Comparison of ENCODE assay signal across 21 cellular contexts in genomic region chr11:68165601-68166000, GRCh38.
"Had no signal": no experiment of that assay in that cellular context is flagged by ENCODE, and none has a peak within 500 bp of the region (broad histone marks: within the 10 kb centered on the region; RNA-seq: fewer than 3 reads in every experiment).

No MANE protein-coding gene starts in this region.

- H3K4me2 ChIP-seq: hepatocyte, smooth muscle cell had no signal

- H3K4me1 ChIP-seq: colonic mucosa, left lung, lower lobe of right lung, right atrium auricular region, suprapubic skin, tibial artery, upper lobe of left lung had no signal

- H3K27ac Mint-ChIP-seq: memory B cell, mesothelial cell of epicardium had no signal

- H2AFZ ChIP-seq: hepatocyte had no signal

- FAIRE-seq: endothelial cell of umbilical vein had no signal

- H3K9me3 Mint-ChIP-seq: memory B cell, mesothelial cell of epicardium, naive B cell, nephron had no signal

- DNase-seq: caudate nucleus; colonic mucosa; dermis blood vessel endothelial cell; erythroblast; foreskin keratinocyte; head of caudate nucleus; left lung; lower lobe of right lung; naive B cell; stimulated activated CD4-positive, alpha-beta T cell treated with anti-CD3 and anti-CD28 coated beads, Interleukin-2, amount 100 ng/mL, for 48 hours; stimulated activated naive CD4-positive, alpha-beta T cell treated with Interleukin-2 at 50 U/mL for 16 hours; tibial artery; upper lobe of left lung had no signal

- H3K27me3 ChIP-seq: colonic mucosa, foreskin keratinocyte, hepatocyte, left lung, right atrium auricular region, suprapubic skin, tibial artery, upper lobe of left lung had no signal

- ATAC-seq: foreskin keratinocyte, left lung, lower lobe of right lung had no signal

- H3K9me3 ChIP-seq: colonic mucosa, left lung, lower lobe of right lung, right atrium auricular region, suprapubic skin, tibial artery, upper lobe of left lung had no signal

- H3K4me1 Mint-ChIP-seq: memory B cell, mesothelial cell of epicardium, nephron had no signal

- H3K4me3 Mint-ChIP-seq: memory B cell, mesothelial cell of epicardium, naive B cell, nephron had no signal

- H3K4me3 ChIP-seq: colonic mucosa, hepatocyte, left lung, lower lobe of right lung, right atrium auricular region, smooth muscle cell, suprapubic skin, tibial artery, upper lobe of left lung had no signal

- H3K27ac ChIP-seq: colonic mucosa, foreskin keratinocyte, hepatocyte, left lung, lower lobe of right lung, right atrium auricular region, suprapubic skin, tibial artery, upper lobe of left lung had no signal

- H3K27me3 Mint-ChIP-seq: memory B cell, naive B cell had no signal
